8 cellular contexts compared by ENCODE assay signal in the genomic region with DNA sequence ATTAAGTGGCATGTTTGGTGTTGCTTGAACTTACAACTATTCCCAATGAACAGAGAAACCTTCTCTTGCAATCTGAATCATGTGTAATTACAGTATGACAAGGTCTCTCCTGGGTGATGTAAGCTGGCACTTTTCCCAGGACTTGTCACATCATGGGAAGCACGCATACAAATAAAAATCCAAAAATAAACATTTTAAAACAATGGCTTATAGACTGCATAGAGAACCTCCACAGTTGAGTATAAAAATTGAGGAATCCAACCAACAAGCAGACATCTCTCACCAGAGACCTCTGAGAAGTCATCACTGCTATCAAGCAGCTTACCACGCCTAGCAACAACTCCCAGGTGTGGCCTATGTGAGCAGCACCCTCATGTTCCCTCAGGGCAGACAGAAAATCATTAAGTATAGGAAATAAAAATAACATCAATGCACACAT. TPM values are rescaled to one million over a fixed set of nuclear protein-coding genes. Genes with fewer than 3 reads are reported as not detected.
DNase-seq lines count a peak whose midpoint lies in the region; ATAC-seq, FAIRE-seq and TF ChIP-seq lines count a peak whose summit lies in the region.

No MANE protein-coding gene starts in this region.

- intact Hi-C loops in CD4-positive, alpha-beta T cell (cut with DNase I, micrococcal nuclease) = loop anchor here (2.0 to 5.0 kb wide), 3 partner anchors 14 to 61 kb away; no protein-coding TSS in a partner anchor
- intact Hi-C loops in activated T-helper 1 cell treated with anti-CD3 and anti-CD28 coated beads, Interleukin-12 subunit alpha, Interleukin-12 subunit beta, Interleukin-2, Interleukin-4 antibody, amounts not matched to agents 30 ng/mL and 10 ng/mL and 1 ng/mL, durations not matched to agents 14 hours and 24 hours and 36 hours (cut with micrococcal nuclease) = no loop called here
- intact Hi-C loops in kidney (cut with DNase I) = no loop called here

- peaks cover 41% of the 10 kb centered on the region for H3K36me3 Mint-ChIP-seq in CD4-positive, alpha-beta T cell (ENCODE audit: low read depth)
- peaks cover 27% of the 10 kb centered on the region for H3K36me3 Mint-ChIP-seq in activated T-helper 1 cell treated with anti-CD3 and anti-CD28 coated beads, Interleukin-12 subunit alpha, Interleukin-12 subunit beta, Interleukin-2, Interleukin-4 antibody, amounts not matched to agents 30 ng/mL and 10 ng/mL and 1 ng/mL, durations not matched to agents 14 hours and 24 hours and 36 hours (ENCODE audit: low read depth)
- H3K36me3 Mint-ChIP-seq in activated T-cell treated with anti-CD3 and anti-CD28 coated beads, Interleukin-2, amount 50 U/mL, for 72 hours (ENCODE audit: insufficient read depth in 2 of 2) = peaks cover 11 to 17% of the 10 kb centered on the region in 2 donors

- CTCF ChIA-PET in CD4-positive, alpha-beta T cell (lab: Charles Lee) = interaction anchor here (1.0 to 1.4 kb wide), 3 partner anchors 9 to 15 kb away, joined by 3 to 4 read pairs (median 3); no protein-coding TSS in a partner anchor

- no peaks in the 10 kb centered on the region for H3K36me3 ChIP-seq in kidney (ENCODE audit: control insufficient read depth in 1 of 2, insufficient read depth in 2 of 2, low read length in 2 of 2)

- no peaks in the 10 kb centered on the region for H3K27me3 ChIP-seq in CD4-positive, alpha-beta T cell (ENCODE audit: control insufficient read depth, insufficient read depth, low read length)

- POLR2A ChIA-PET in CD4-positive, alpha-beta T cell (lab: Charles Lee) = interaction anchor here (0.6 to 2.5 kb wide), 4 partner anchors 8 to 70 kb away, joined by 3 to 11 read pairs (median 7); a partner anchor contains a TSS

- peaks cover 62% of the 10 kb centered on the region for H3K4me1 Mint-ChIP-seq in CD4-positive, alpha-beta T cell (ENCODE audit: low read depth)
- peaks cover 53% of the 10 kb centered on the region for H3K4me1 Mint-ChIP-seq in activated T-helper 1 cell treated with anti-CD3 and anti-CD28 coated beads, Interleukin-12 subunit alpha, Interleukin-12 subunit beta, Interleukin-2, Interleukin-4 antibody, amounts not matched to agents 30 ng/mL and 10 ng/mL and 1 ng/mL, durations not matched to agents 14 hours and 24 hours and 36 hours (ENCODE audit: low read depth)
- H3K4me1 Mint-ChIP-seq in activated T-cell treated with anti-CD3 and anti-CD28 coated beads, Interleukin-2, amount 50 U/mL, for 72 hours (ENCODE audit: low read depth) = peaks cover 60% of the 10 kb centered on the region

- peak overlapping the region; percentile 93 for H3K27ac Mint-ChIP-seq in CD4-positive, alpha-beta T cell
- H3K27ac Mint-ChIP-seq in activated T-helper 1 cell treated with anti-CD3 and anti-CD28 coated beads, Interleukin-12 subunit alpha, Interleukin-12 subunit beta, Interleukin-2, Interleukin-4 antibody, amounts not matched to agents 30 ng/mL and 10 ng/mL and 1 ng/mL, durations not matched to agents 14 hours and 24 hours and 36 hours = peak overlapping the region; percentile 13
- no peak overlapping the region for H3K27ac Mint-ChIP-seq in activated T-cell treated with anti-CD3 and anti-CD28 coated beads, Interleukin-2, amount 50 U/mL, for 72 hours

- H3K27me3 Mint-ChIP-seq in CD4-positive, alpha-beta T cell = no peaks in the 10 kb centered on the region
- H3K27me3 Mint-ChIP-seq in activated T-helper 1 cell treated with anti-CD3 and anti-CD28 coated beads, Interleukin-12 subunit alpha, Interleukin-12 subunit beta, Interleukin-2, Interleukin-4 antibody, amounts not matched to agents 30 ng/mL and 10 ng/mL and 1 ng/mL, durations not matched to agents 14 hours and 24 hours and 36 hours (ENCODE audit: insufficient read depth) = no peaks in the 10 kb centered on the region
- H3K27me3 Mint-ChIP-seq in activated T-cell treated with anti-CD3 and anti-CD28 coated beads, Interleukin-2, amount 50 U/mL, for 72 hours (ENCODE audit: low read depth) = no peaks in the 10 kb centered on the region

- no peaks in the 10 kb centered on the region for H3K4me1 ChIP-seq in kidney (ENCODE audit: control insufficient read depth in 1 of 2, insufficient read depth in 1 of 2, low read depth in 1 of 2, low read length in 2 of 2)

- no peaks in the 10 kb centered on the region for H3K9me3 Mint-ChIP-seq in CD4-positive, alpha-beta T cell
- H3K9me3 Mint-ChIP-seq in activated T-helper 1 cell treated with anti-CD3 and anti-CD28 coated beads, Interleukin-12 subunit alpha, Interleukin-12 subunit beta, Interleukin-2, Interleukin-4 antibody, amounts not matched to agents 30 ng/mL and 10 ng/mL and 1 ng/mL, durations not matched to agents 14 hours and 24 hours and 36 hours = no peaks in the 10 kb centered on the region
- H3K9me3 Mint-ChIP-seq in activated T-cell treated with anti-CD3 and anti-CD28 coated beads, Interleukin-2, amount 50 U/mL, for 72 hours = no peaks in the 10 kb centered on the region

- peak in 1 of 10 experiments; percentile 12 for DNase-seq in CD4-positive, alpha-beta T cell
- peak; percentile 68 for DNase-seq in HT-29 (ENCODE audit: low spot score)
- no peak for DNase-seq in activated T-helper 1 cell treated with anti-CD3 and anti-CD28 coated beads, Interleukin-12 subunit alpha, Interleukin-12 subunit beta, Interleukin-2, Interleukin-4 antibody, amounts not matched to agents 30 ng/mL and 10 ng/mL and 1 ng/mL, durations not matched to agents 14 hours and 24 hours and 36 hours (ENCODE audit: low spot score)
- no peak for DNase-seq in kidney
- DNase-seq in GM10266 (ENCODE audit: extremely low spot score) = no peak
- no peak for DNase-seq in HUDEP-2 (lab: John Stamatoyannopoulos, UW; ENCODE audit: unreplicated experiment in 76 of 76)
- DNase-seq in activated T-cell treated with anti-CD3 and anti-CD28 coated beads, Interleukin-2, amount 50 U/mL, for 72 hours = no peak

- H3K27ac ChIP-seq in CD4-positive, alpha-beta T cell (ENCODE audit: low read depth, low read length) = no peak overlapping the region
- H3K27ac ChIP-seq in kidney (ENCODE audit: low read depth in 2 of 2, low read length in 2 of 2) = no peak overlapping the region

- ATAC-seq in CD4-positive, alpha-beta T cell (ENCODE audit: poor library complexity) = no peak
- ATAC-seq in GM18498 (IDR thresholded peaks at IDR 0.05; ENCODE audit: unreplicated experiment) = no peak
- ATAC-seq in activated T-cell treated with anti-CD3 and anti-CD28 coated beads, Interleukin-2, amount 50 U/mL, for 72 hours (replicated peaks in 1 of 2) = no peak

- peak overlapping the region; percentile 90 for H3K4me3 Mint-ChIP-seq in CD4-positive, alpha-beta T cell
- H3K4me3 Mint-ChIP-seq in activated T-helper 1 cell treated with anti-CD3 and anti-CD28 coated beads, Interleukin-12 subunit alpha, Interleukin-12 subunit beta, Interleukin-2, Interleukin-4 antibody, amounts not matched to agents 30 ng/mL and 10 ng/mL and 1 ng/mL, durations not matched to agents 14 hours and 24 hours and 36 hours = peak overlapping the region; percentile 89
- peak overlapping the region in 1 of 2 donors; percentile 58 for H3K4me3 Mint-ChIP-seq in activated T-cell treated with anti-CD3 and anti-CD28 coated beads, Interleukin-2, amount 50 U/mL, for 72 hours

- H3K9me3 ChIP-seq in CD4-positive, alpha-beta T cell (ENCODE audit: control insufficient read depth, low read length) = no peaks in the 10 kb centered on the region
- no peaks in the 10 kb centered on the region for H3K9me3 ChIP-seq in kidney (ENCODE audit: control insufficient read depth in 1 of 2, low read length in 2 of 2)

- no peak overlapping the region for H3K9ac ChIP-seq in kidney (ENCODE audit: low read length in 2 of 2)

- TF ChIP-seq CTCF in CD4-positive, alpha-beta T cell (IDR thresholded peaks at IDR 0.05) = no peak
- TF ChIP-seq CTCF in kidney (IDR thresholded peaks at IDR 0.05; ENCODE audit: borderline replicate concordance, extremely low read depth, insufficient read depth) (no peak), GM10266 (IDR thresholded peaks at IDR 0.05; ENCODE audit: control insufficient read depth, insufficient read depth, low read depth, missing control alignments) (no peak)

- no peak overlapping the region for H3K4me3 ChIP-seq in kidney (ENCODE audit: low read length in 2 of 2)

- FAIRE-seq in kidney (lab: Jason Lieb, UNC) = peak; percentile 25

RNA-seq across cellular contexts. Expression of a gene that starts 3.9 kb away (rescaled TPM):
- 10 to 100 TPM; 59.2 to 60.6 TPM for total RNA-seq in CD4-positive, alpha-beta T cell
- total RNA-seq in HT-29 (2014; rRNA removed; shearing (Covaris generic)) = 19.7 and 20.2 TPM in 2 replicates
- total RNA-seq in activated T-helper 1 cell treated with anti-CD3 and anti-CD28 coated beads, Interleukin-12 subunit alpha, Interleukin-12 subunit beta, Interleukin-2, Interleukin-4 antibody, amounts not matched to agents 30 ng/mL and 10 ng/mL and 1 ng/mL, durations not matched to agents 14 hours and 24 hours and 36 hours = 33.8 and 36.4 TPM in 2 replicates
- 19.7 TPM for total RNA-seq in kidney
- polyA plus RNA-seq in kidney (ENCODE audit: insufficient read depth, low read depth, low replicate concordance) = 15.8 TPM
- 10 to 100 TPM; 40.0 to 47.5 TPM for total RNA-seq in activated T-cell treated with anti-CD3 and anti-CD28 coated beads, Interleukin-2, amount 50 U/mL, for 72 hours

Comparison
In these comparisons a context has a peak if more than half of its experiments do, and no peak if none do; other contexts are left out.
1. intact Hi-C loops: an anchor here in CD4-positive, alpha-beta T cell (2.0 to 5.0 kb wide); none called in activated T-helper 1 cell treated with anti-CD3 and anti-CD28 coated beads, Interleukin-12 subunit alpha, Interleukin-12 subunit beta, Interleukin-2, Interleukin-4 antibody, amounts not matched to agents 30 ng/mL and 10 ng/mL and 1 ng/mL, durations not matched to agents 14 hours and 24 hours and 36 hours and kidney.